ENCODE assay signal across 26 cellular contexts in the genomic region with DNA sequence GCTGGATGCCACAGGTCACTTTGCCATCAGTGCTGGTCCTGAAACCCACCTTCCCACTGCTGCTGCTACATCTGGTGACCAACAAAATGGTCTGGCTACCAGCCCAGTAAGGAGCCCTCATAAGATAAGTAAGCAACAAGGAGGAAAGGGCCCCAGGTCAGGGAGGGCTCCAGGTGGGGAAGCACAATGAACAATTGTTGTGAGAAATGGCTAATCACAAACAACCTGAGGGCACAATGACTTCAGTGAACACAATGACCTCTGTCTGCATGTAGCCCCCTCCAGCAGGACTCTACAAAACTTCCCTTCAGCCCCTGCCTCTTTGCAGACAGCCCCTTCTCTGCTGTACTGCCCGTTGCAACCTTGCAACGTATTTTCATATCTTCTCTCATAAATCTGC. TPM values are rescaled to one million over a fixed set of nuclear protein-coding genes. Genes with fewer than 3 reads are reported as not detected.
DNase-seq lines count a peak whose midpoint lies in the region; ATAC-seq, FAIRE-seq and TF ChIP-seq lines count a peak whose summit lies in the region.
"Had no signal": no experiment of that assay in that cellular context is flagged by ENCODE, and none has a peak within 500 bp of the region (broad histone marks: within the 10 kb centered on the region; RNA-seq: fewer than 3 reads in every experiment).

No MANE protein-coding gene starts in this region.

- peaks cover 58% of the 10 kb centered on the region for H3K4me1 ChIP-seq in HepG2 (ENCODE audit: insufficient read depth, low read length)
- H3K4me1 ChIP-seq in right lobe of liver, result peaks cover 0 to 7% (median 0%) of the 10 kb centered on the region in 4 donors
- peaks cover 10% of the 10 kb centered on the region for H3K4me1 ChIP-seq in hepatocyte (ENCODE audit: insufficient read depth)
- peaks cover 11% of the 10 kb centered on the region for H3K4me1 ChIP-seq in parathyroid adenoma
- no peaks in the 10 kb centered on the region for H3K4me1 ChIP-seq in upper lobe of right lung
- H3K4me1 ChIP-seq in heart right ventricle, result peaks cover 0 to 3% (median 0%) of the 10 kb centered on the region in 9 donors
- H3K4me1 ChIP-seq: BE2C had no signal

- no peak; the same call in 2 of the 3 replicates for ATAC-seq in HepG2
- no peak for ATAC-seq in right lobe of liver
- ATAC-seq in upper lobe of right lung, result no peak
- ATAC-seq in heart right ventricle, result no peak

- no peaks in the 10 kb centered on the region for H3K9me2 ChIP-seq in hepatocyte (replicated peaks; ENCODE audit: insufficient read depth)

- H3K4me3 ChIP-seq in HepG2 (replicated peaks in 1 of 3; ENCODE audit: insufficient read depth in 1 of 3, low read depth in 2 of 3, low read length in 3 of 3) (peak overlapping the region; percentile 14 to 45 (median 44); a peak in 5 of 6 replicates), right lobe of liver (no peak overlapping the region), hepatocyte (no peak overlapping the region), parathyroid adenoma (ENCODE audit: low read depth, low read length) (no peak overlapping the region), upper lobe of right lung (no peak overlapping the region), heart right ventricle (no peak overlapping the region)

- no TSS peak for BruUV-seq in HepG2 (replicated peaks; lab: Mats Ljungman, UMichigan)

- peak overlapping the region; percentile 68 for H3K27ac ChIP-seq in HepG2 (ENCODE audit: extremely low read length, insufficient read depth, low read length)
- peak overlapping the region in 1 of 3 donors; percentile 76 for H3K27ac ChIP-seq in right lobe of liver
- peak overlapping the region; percentile 84 for H3K27ac ChIP-seq in hepatocyte
- H3K27ac ChIP-seq in parathyroid adenoma, result peak overlapping the region; percentile 36
- H3K27ac ChIP-seq in upper lobe of right lung, result no peak overlapping the region
- H3K27ac ChIP-seq in heart right ventricle, result no peak overlapping the region
- H3K27ac ChIP-seq: RWPE1 had no signal

- H3K36me3 ChIP-seq in HepG2 (replicated peaks in 1 of 2; ENCODE audit: control insufficient read depth in 1 of 2, insufficient read depth in 2 of 2, low read length in 2 of 2) (no peaks in the 10 kb centered on the region), right lobe of liver (no peaks in the 10 kb centered on the region), hepatocyte (replicated peaks; ENCODE audit: insufficient read depth, low read depth) (no peaks in the 10 kb centered on the region), parathyroid adenoma (ENCODE audit: control insufficient read depth, insufficient read depth, low read length) (no peaks in the 10 kb centered on the region), upper lobe of right lung (no peaks in the 10 kb centered on the region), heart right ventricle (no peaks in the 10 kb centered on the region)
- H3K36me3 ChIP-seq: BE2C had no signal

- H3K9me3 ChIP-seq in HepG2 (ENCODE audit: low read length), result no peaks in the 10 kb centered on the region; the same call in 1 of the 2 replicates
- H3K9me3 ChIP-seq in right lobe of liver, result no peaks in the 10 kb centered on the region
- H3K9me3 ChIP-seq in hepatocyte (ENCODE audit: low read depth), result no peaks in the 10 kb centered on the region
- H3K9me3 ChIP-seq in parathyroid adenoma (ENCODE audit: control insufficient read depth, low read length), result no peaks in the 10 kb centered on the region
- no peaks in the 10 kb centered on the region for H3K9me3 ChIP-seq in upper lobe of right lung
- H3K9me3 ChIP-seq in heart right ventricle, result peaks cover 0 to 11% (median 0%) of the 10 kb centered on the region in 11 donors
- H3K9me3 ChIP-seq: BE2C had no signal

- H2AFZ ChIP-seq in HepG2 (ENCODE audit: low read length), result no peak overlapping the region
- no peak overlapping the region for H2AFZ ChIP-seq in hepatocyte
- peak overlapping the region; percentile 73 for H2AFZ ChIP-seq in parathyroid adenoma

- H3K4me2 ChIP-seq in HepG2 (ENCODE audit: low read depth, low read length), result peak overlapping the region; percentile 73
- H3K4me2 ChIP-seq in hepatocyte, result no peak overlapping the region
- no peak overlapping the region for H3K4me2 ChIP-seq in parathyroid adenoma (ENCODE audit: low read length)

- no peaks in the 10 kb centered on the region for H3K79me2 ChIP-seq in HepG2 (ENCODE audit: insufficient read depth, low read length)
- no peaks in the 10 kb centered on the region for H3K79me2 ChIP-seq in hepatocyte
- no peaks in the 10 kb centered on the region for H3K79me2 ChIP-seq in parathyroid adenoma

- POLR2A ChIA-PET in HepG2 (lab: Yijun Ruan, JAX), result interaction anchor here (1.1 to 2.0 kb wide), 4 partner anchors 10 to 19 kb away, joined by 3 to 6 read pairs (median 4); no protein-coding TSS in a partner anchor

- H3K9ac ChIP-seq in HepG2 (ENCODE audit: insufficient read depth, low read depth, low read length) (peak overlapping the region; percentile 42), parathyroid adenoma (no peak overlapping the region)

- TF ChIP-seq POLR2A in HepG2 (IDR thresholded peaks at IDR 0.05; ENCODE audit: insufficient read depth in 1 of 2, low read depth in 2 of 2, low read length in 2 of 2) (no peak), right lobe of liver (IDR thresholded peaks at IDR 0.05) (no peak)

- H3K27me3 ChIP-seq in HepG2 (ENCODE audit: control insufficient read depth in 1 of 2, insufficient read depth in 2 of 2, low read length in 2 of 2) (no peaks in the 10 kb centered on the region), right lobe of liver (no peaks in the 10 kb centered on the region), hepatocyte (no peaks in the 10 kb centered on the region), parathyroid adenoma (ENCODE audit: control insufficient read depth, insufficient read depth, low read length) (no peaks in the 10 kb centered on the region), upper lobe of right lung (no peaks in the 10 kb centered on the region), heart right ventricle (peaks cover 0 to 5% (median 0%) of the 10 kb centered on the region in 7 donors)
- H3K27me3 ChIP-seq: BE2C had no signal

- no peak for TF ChIP-seq RAD21 in HepG2 (CRISPR knock-in tag; IDR thresholded peaks at IDR 0.05)

- no peaks in the 10 kb centered on the region for H4K20me1 ChIP-seq in HepG2 (ENCODE audit: insufficient read depth, low read length)
- H4K20me1 ChIP-seq in hepatocyte (ENCODE audit: insufficient read depth, poor library complexity, severe bottlenecking), result no peaks in the 10 kb centered on the region

- TF ChIP-seq CTCF in HepG2 (CRISPR knock-in tag; IDR thresholded peaks at IDR 0.05) (no peak), right lobe of liver (IDR thresholded peaks at IDR 0.05) (no peak), hepatocyte (IDR thresholded peaks at IDR 0.05; ENCODE audit: poor library complexity) (no peak), parathyroid adenoma (IDR thresholded peaks at IDR 0.05) (no peak), upper lobe of right lung (IDR thresholded peaks at IDR 0.05) (no peak), heart right ventricle (IDR thresholded peaks at IDR 0.05) (no peak)

- FAIRE-seq in HepG2 (lab: Jason Lieb, UNC) (no peak), RCC 7860 (lab: Jason Lieb, UNC) (no peak)
- FAIRE-seq: H1 had no signal

- TF ChIP-seq EP300 in HepG2 (IDR thresholded peaks at IDR 0.05; ENCODE audit: low read depth in 2 of 2, low read length in 2 of 2) (no peak), HepG2 (CRISPR knock-in tag; IDR thresholded peaks at IDR 0.05; ENCODE audit: borderline replicate concordance) (no peak)

- DNase-seq in HepG2 (ENCODE audit: low spot score) (no peak), right lobe of liver (no peak), hepatocyte (ENCODE audit: low spot score) (no peak), upper lobe of right lung (peak; percentile 25), NCI-H146 treated with DMSO at 0.1 percent for 48 hours (lab: John Stamatoyannopoulos, UW; ENCODE audit: unreplicated experiment) (no peak), heart right ventricle (no peak), RCC 7860 (ENCODE audit: low spot score) (no peak)
- DNase-seq: 8988T; ACHN; BE2C; CD8-positive, alpha-beta memory T cell; DMS153; DND-41; HCEC 1CT; KBM-7; MV-4-11; NCI-H1105; NCI-H1436 treated with DMSO at 0.1 percent for 48 hours; NCI-H1930; NCI-H2107; NCI-H526; NCI-H82; SHP77 had no signal

- CTCF ChIA-PET in HepG2 (lab: Yijun Ruan, JAX; ENCODE audit: low intra/inter-chr PET ratio, low total read pairs), result no interaction called here

- in situ Hi-C loops in HepG2 (cut with HindIII; ENCODE audit: extremely low pct_ligation_motif_present, low pct_unique_long_range_greater_than_20kb), result no loop called here

- intact Hi-C loops in HepG2 (cut with micrococcal nuclease; ENCODE audit: unreplicated experiment), result loop anchor here (5.0 kb wide), 1 partner anchor 41 kb away; no protein-coding TSS in a partner anchor
- intact Hi-C loops in right lobe of liver (cut with DNase I), result no loop called here
- intact Hi-C loops in upper lobe of right lung (cut with DNase I), result no loop called here
- intact Hi-C loops in heart right ventricle (cut with DNase I), result no loop called here

- 5% methylated on average over 2 of the region's 2 CpGs for WGBS in HepG2 (ENCODE audit: low lambda C conversion rate)
- WGBS in right lobe of liver (ENCODE audit: insufficient coverage, low coverage, low lambda C conversion rate, missing lambda C conversion rate), result 92% methylated on average over 2 of the region's 2 CpGs
- 91% methylated on average over 2 of the region's 2 CpGs for WGBS in hepatocyte (ENCODE audit: low lambda C conversion rate, missing lambda C conversion rate)
- 88 to 98% methylated on average over 2 of the region's 2 CpGs for WGBS in heart right ventricle, 2 donors

RNA-seq across cellular contexts. Expression of a gene that starts 19.4 kb away (rescaled TPM):
- total RNA-seq in HepG2 (2016; rRNA removed; fragmentation: Illumina TruSeq; extraction: Trizol) (21.6 and 37.3 TPM in 2 replicates), right lobe of liver (1 to 10 TPM; 1.6 to 6.6 (median 3.4) TPM), hepatocyte (185 and 201 TPM in 2 replicates), upper lobe of right lung (272 TPM), heart right ventricle (100 to 1,000 TPM in 1 of 10 donors, 10 to 100 TPM in 9; 31.3 to 126 (median 51.0) TPM)
- total RNA-seq in HepG2 (2016; cell fraction: cytosol; rRNA removed; fragmentation: Illumina TruSeq; extraction: Trizol; ENCODE audit: low read depth), result 8.8 and 10.2 TPM in 2 replicates
- total RNA-seq in HepG2 (2016; cell fraction: insoluble cytoplasmic fraction; rRNA removed; fragmentation: Illumina TruSeq; extraction: Trizol), result 17.3 and 38.6 TPM in 2 replicates
- total RNA-seq in HepG2 (2016; cell fraction: membrane; rRNA removed; fragmentation: Illumina TruSeq; extraction: Trizol), result 18.8 and 20.1 TPM in 2 replicates
- 59.3 and 79.5 TPM in 2 replicates for total RNA-seq in HepG2 (2016; cell fraction: nucleus; rRNA removed; fragmentation: Illumina TruSeq; extraction: Trizol)
- polyA plus RNA-seq in HepG2 (2011; rRNA removed) (103 and 108 TPM in 2 replicates), hepatocyte (669 and 709 TPM in 2 replicates), heart right ventricle (10 to 100 TPM; 36.4 to 77.0 TPM)
- polyA plus RNA-seq in HepG2 (2011; cell fraction: cytosol; rRNA removed), result 113 and 152 TPM in 2 replicates
- 98.0 and 115 TPM in 2 replicates for polyA plus RNA-seq in HepG2 (2011; cell fraction: nucleus; rRNA removed)
- polyA plus RNA-seq in HepG2 (2012), result 98.1 and 136 TPM in 2 replicates
- 21.8 and 25.0 TPM in 2 replicates for polyA plus RNA-seq in HepG2 (2016; cell fraction: cytosol; fragmentation: Illumina TruSeq; extraction: Trizol; ENCODE audit: low read depth)
- polyA plus RNA-seq in HepG2 (2016; cell fraction: insoluble cytoplasmic fraction; fragmentation: Illumina TruSeq; extraction: Trizol; ENCODE audit: low read depth), result 38.9 and 51.0 TPM in 2 replicates
- 28.4 and 31.5 TPM in 2 replicates for polyA plus RNA-seq in HepG2 (2016; cell fraction: membrane; fragmentation: Illumina TruSeq; extraction: Trizol; ENCODE audit: low read depth)
- polyA plus RNA-seq in HepG2 (2016; cell fraction: nucleus; fragmentation: Illumina TruSeq; extraction: Trizol; ENCODE audit: insufficient read depth, low read depth), result 173 and 175 TPM in 2 replicates
- polyA minus RNA-seq in HepG2 (2011; rRNA and poly(A)+ RNA removed; ENCODE audit: low replicate concordance), result 21.3 and 128 TPM in 2 replicates
- 68.7 and 81.8 TPM in 2 replicates for polyA minus RNA-seq in HepG2 (2011; cell fraction: cytosol; rRNA and poly(A)+ RNA removed)
- 30.7 and 34.8 TPM in 2 replicates for polyA minus RNA-seq in HepG2 (2011; cell fraction: nucleus; rRNA and poly(A)+ RNA removed)
- total RNA-seq: CD8-positive, alpha-beta memory T cell had no signal
- polyA plus RNA-seq: CD8-positive, alpha-beta memory T cell had no signal

Comparison
In these comparisons a context has a peak if more than half of its experiments do, and no peak if none do; other contexts are left out.
1. H3K4me3 ChIP-seq: peak in HepG2 (3 of 3); none in right lobe of liver (0 of 3), hepatocyte (single experiment), parathyroid adenoma (single experiment), upper lobe of right lung (single experiment) and heart right ventricle (0 of 10).
2. H3K27ac ChIP-seq: peak in HepG2 (single experiment), hepatocyte (single experiment) and parathyroid adenoma (single experiment); none in upper lobe of right lung (single experiment) and heart right ventricle (0 of 10).